In genomic region chr10:87605656-87606308, GRCh38 we compare ENCODE assay signal across 14 cellular contexts. TPM values are rescaled to one million over a fixed set of nuclear protein-coding genes. Genes with fewer than 3 reads are reported as not detected.
DNase-seq lines count a peak whose midpoint lies in the region; ATAC-seq and TF ChIP-seq lines count a peak whose summit lies in the region.
"Had no signal": no experiment of that assay in that cellular context is flagged by ENCODE, and none has a peak within 500 bp of the region (broad histone marks: within the 10 kb centered on the region; RNA-seq: fewer than 3 reads in every experiment).

No MANE protein-coding gene starts in this region.

- no peaks in the 10 kb centered on the region for H3K79me2 ChIP-seq in SK-N-SH (ENCODE audit: insufficient read depth)

- peak overlapping the region; percentile 19 for H3K27ac ChIP-seq in SJSA1
- H3K27ac ChIP-seq in caudate nucleus (ENCODE audit: low read depth, low read length), result peak overlapping the region; percentile 46
- peak overlapping the region; percentile 20 to 54 for H3K27ac ChIP-seq in thoracic aorta
- no peak overlapping the region for H3K27ac ChIP-seq in SK-N-SH (ENCODE audit: low read depth in 2 of 2, low read length in 1 of 2)
- H3K27ac ChIP-seq: SK-N-MC had no signal

- no peaks in the 10 kb centered on the region for H3F3A ChIP-seq in SK-N-SH (replicated peaks; ENCODE audit: insufficient read depth)

- no peaks in the 10 kb centered on the region for H4K20me1 ChIP-seq in SK-N-SH (ENCODE audit: insufficient read depth)

- TF ChIP-seq EP300 in SK-N-SH (IDR thresholded peaks at IDR 0.05; ENCODE audit: borderline replicate concordance in 1 of 2, low read depth in 1 of 2, low read length in 1 of 2), result no peak

- no peak for TF ChIP-seq RAD21 in SK-N-SH (IDR thresholded peaks at IDR 0.05; ENCODE audit: low read length)

- DNase-seq in SJSA1 (ENCODE audit: low read depth in 1 of 2, low spot score in 2 of 2) (peak in 1 of 2 experiments; percentile 43), caudate nucleus (lab: John Stamatoyannopoulos, UW) (peak in 6 of 61 donors; percentile 1 to 57 (median 4)), left lobe of liver (ENCODE audit: low spot score) (no peak), thoracic aorta (ENCODE audit: low spot score) (no peak), AG08396 (ENCODE audit: low spot score) (no peak), SK-N-SH (no peak)
- DNase-seq: DMS79 treated with DMSO at 0.1 percent for 48 hours; effector memory CD4-positive, alpha-beta T cell; islet precursor cell; naive B cell; NCI-H2029 treated with DMSO at 0.1 percent for 48 hours had no signal

- no peak overlapping the region for H3K4me2 ChIP-seq in SK-N-SH

- H3K4me3 ChIP-seq in SJSA1 (no peak overlapping the region), thoracic aorta (no peak overlapping the region), SK-N-SH (ENCODE audit: low read depth in 2 of 2, low read length in 1 of 2) (no peak overlapping the region)
- H3K4me3 ChIP-seq: SK-N-MC, tibial nerve had no signal

- H3K9ac ChIP-seq in SK-N-SH, result no peak overlapping the region

- CTCF ChIA-PET in SK-N-SH (lab: Yijun Ruan, JAX), result interaction anchor here (1.0 kb wide), 1 partner anchor 13 kb away, joined by 3 read pairs; no protein-coding TSS in a partner anchor

- H2AFZ ChIP-seq in SK-N-SH (ENCODE audit: low read depth), result no peak overlapping the region

- no peaks in the 10 kb centered on the region for H3K9me3 ChIP-seq in SJSA1 (replicated peaks)
- H3K9me3 ChIP-seq in thoracic aorta, result no peaks in the 10 kb centered on the region
- no peaks in the 10 kb centered on the region for H3K9me3 ChIP-seq in SK-N-SH
- H3K9me3 ChIP-seq: tibial nerve had no signal

- H3K4me1 ChIP-seq in SJSA1 (replicated peaks) (peaks cover 21% of the 10 kb centered on the region), thoracic aorta (ENCODE audit: control insufficient read depth in 1 of 2, low read depth in 2 of 2) (peaks cover 4 to 10% of the 10 kb centered on the region in 2 donors), SK-N-SH (ENCODE audit: control insufficient read depth in 1 of 2, insufficient read depth in 2 of 2, low read depth in 1 of 2, low read length in 1 of 2) (peaks cover 0 to 6% of the 10 kb centered on the region in 2 experiments; a peak in 1 of 4 replicates)

- ATAC-seq in left lobe of liver (peak; percentile 52), thoracic aorta (ENCODE audit: insufficient number of reproducible peaks, low FRiP score, low read depth) (no peak), HG03432 (IDR thresholded peaks at IDR 0.05; ENCODE audit: unreplicated experiment) (no peak)

- WGBS in SK-N-SH (ENCODE audit: low lambda C conversion rate), result 88% methylated on average over 4 of the region's 4 CpGs

- TF ChIP-seq CTCF in thoracic aorta (IDR thresholded peaks at IDR 0.05) (no peak), SK-N-SH (IDR thresholded peaks at IDR 0.05) (no peak)

- no peaks in the 10 kb centered on the region for H3K36me3 ChIP-seq in SJSA1
- H3K36me3 ChIP-seq in thoracic aorta, result no peaks in the 10 kb centered on the region
- H3K36me3 ChIP-seq in SK-N-SH (replicated peaks in 1 of 2; ENCODE audit: control insufficient read depth in 1 of 2, insufficient read depth in 2 of 2, low read length in 1 of 2), result no peaks in the 10 kb centered on the region
- H3K36me3 ChIP-seq: tibial nerve had no signal

- H3K27me3 ChIP-seq in SJSA1 (replicated peaks) (no peaks in the 10 kb centered on the region), thoracic aorta (replicated peaks; ENCODE audit: insufficient read depth) (no peaks in the 10 kb centered on the region), SK-N-SH (ENCODE audit: insufficient read depth) (no peaks in the 10 kb centered on the region)
- H3K27me3 ChIP-seq: tibial nerve had no signal

- POLR2A ChIA-PET in SK-N-SH (lab: Yijun Ruan, JAX), result no interaction called here

- H3K9me2 ChIP-seq in SK-N-SH, result no peaks in the 10 kb centered on the region

TF ChIP-seq in SK-N-SH, 30 proteins besides CTCF, POLR2A, EP300 and RAD21:
- no peak for TF ChIP-seq TCF12 (IDR thresholded peaks at IDR 0.05)
- TF ChIP-seq CHD2 (IDR thresholded peaks at IDR 0.05; ENCODE audit: low read length, partially characterized antibody), result no peak
- TF ChIP-seq GABPA (IDR thresholded peaks at IDR 0.05; ENCODE audit: low read depth), result no peak
- TF ChIP-seq FOSL2 (IDR thresholded peaks at IDR 0.05; ENCODE audit: borderline replicate concordance, low read depth), result no peak
- no peak for TF ChIP-seq TAF1 (IDR thresholded peaks at IDR 0.05; ENCODE audit: borderline replicate concordance, low read depth, low read length)
- TF ChIP-seq FOXJ3 (CRISPR knock-in tag; IDR thresholded peaks at IDR 0.05), result no peak
- no peak for TF ChIP-seq NRF1 (IDR thresholded peaks at IDR 0.05; ENCODE audit: low read depth, low read length)
- TF ChIP-seq RFX5 (IDR thresholded peaks at IDR 0.05; ENCODE audit: low read length), result no peak
- no peak for TF ChIP-seq MAX (IDR thresholded peaks at IDR 0.05; ENCODE audit: low read depth)
- TF ChIP-seq FOXM1 (IDR thresholded peaks at IDR 0.05; ENCODE audit: low read depth), result no peak
- TF ChIP-seq JUND (IDR thresholded peaks at IDR 0.05), result no peak
- no peak for TF ChIP-seq MEF2A (IDR thresholded peaks at IDR 0.05; ENCODE audit: borderline replicate concordance, low read depth)
TF ChIP-seq in SK-N-SH: peak in this region for 0.

RNA-seq across cellular contexts. Expression of gene PAPSS2, which starts 53.9 kb away (rescaled TPM):
- total RNA-seq in SJSA1 (2014; rRNA removed; shearing (Covaris generic)), result 53.9 and 76.3 TPM in 2 replicates
- 120 TPM for total RNA-seq in left lobe of liver
- total RNA-seq in thoracic aorta, result 10 to 100 TPM; 20.4 to 22.1 TPM
- polyA plus RNA-seq in SK-N-SH (2012; rRNA removed), result 50.0 and 55.0 TPM in 2 replicates
- 72.7 and 72.8 TPM in 2 replicates for polyA plus RNA-seq in SK-N-SH (2012; cell fraction: cytosol; rRNA removed)
- polyA plus RNA-seq in SK-N-SH (2012; cell fraction: nucleus; rRNA removed), result 39.7 and 70.7 TPM in 2 replicates

Comparison
In these comparisons a context has a peak if more than half of its experiments do, and no peak if none do; other contexts are left out.
1. H3K27ac ChIP-seq: peak in SJSA1 (single experiment), caudate nucleus (single experiment) and thoracic aorta (2 of 2); none in SK-N-SH (0 of 2).